In the genomic region with DNA sequence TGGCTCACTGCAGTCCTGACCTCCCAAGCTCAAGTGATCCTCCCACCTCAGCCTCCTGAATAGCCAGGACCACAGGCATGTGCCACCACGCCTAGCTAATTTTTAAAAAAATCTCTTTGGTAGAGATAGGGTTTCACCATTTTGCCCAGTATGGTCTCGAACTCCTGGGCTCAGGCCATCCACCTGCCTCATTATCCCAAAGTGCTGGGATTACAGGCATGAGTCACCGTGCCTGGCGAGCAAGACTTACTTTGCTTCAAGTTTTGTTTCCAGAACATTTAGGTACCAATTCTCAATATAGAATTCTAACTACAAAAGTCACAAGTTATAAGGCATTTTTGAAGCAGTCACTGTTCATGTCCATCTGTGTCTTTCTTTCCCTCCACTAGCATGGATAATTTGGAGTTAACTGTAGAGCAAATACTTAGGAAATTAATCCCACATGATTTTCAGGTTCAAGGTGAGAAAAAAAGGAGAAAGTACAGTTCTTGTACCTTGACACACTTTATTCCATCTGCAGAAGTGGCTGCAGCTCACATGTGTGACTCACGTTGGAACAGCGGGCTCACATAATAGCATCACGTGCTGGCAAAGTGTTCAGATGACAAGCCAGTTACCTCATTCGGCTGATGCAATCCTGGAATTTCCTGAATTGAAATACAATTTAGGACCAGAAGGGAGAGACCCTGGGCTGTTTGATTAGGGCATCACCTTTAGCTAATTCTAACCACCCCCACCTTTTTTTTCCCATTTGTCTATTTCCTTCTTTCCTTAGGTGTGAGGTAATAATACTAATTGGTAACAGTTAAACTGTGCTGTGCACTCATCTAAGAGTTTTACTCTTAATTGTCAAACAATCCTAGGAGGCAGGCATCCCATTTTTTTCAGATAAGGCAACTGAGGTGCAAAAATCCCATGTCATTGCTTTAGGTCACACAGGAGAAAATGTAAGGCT, we compare ENCODE assay signal across 1 cellular context.
TF ChIP-seq lines count a peak whose summit lies in the region.

No MANE protein-coding gene starts in this region.

TF ChIP-seq in K562, 482 proteins besides CTCF, POLR2A, EP300 and RAD21 (continued from another document):
- TF ChIP-seq, protein P1, sequence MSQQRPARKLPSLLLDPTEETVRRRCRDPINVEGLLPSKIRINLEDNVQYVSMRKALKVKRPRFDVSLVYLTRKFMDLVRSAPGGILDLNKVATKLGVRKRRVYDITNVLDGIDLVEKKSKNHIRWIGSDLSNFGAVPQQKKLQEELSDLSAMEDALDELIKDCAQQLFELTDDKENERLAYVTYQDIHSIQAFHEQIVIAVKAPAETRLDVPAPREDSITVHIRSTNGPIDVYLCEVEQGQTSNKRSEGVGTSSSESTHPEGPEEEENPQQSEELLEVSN (IDR thresholded peaks at IDR 0.05; ENCODE audit: borderline replicate concordance in 1 of 2, extremely low read depth in 1 of 2, insufficient read depth in 1 of 2, insufficient read length in 1 of 2, low read depth in 1 of 2, low read length in 1 of 2, poor library complexity in 1 of 2, severe bottlenecking in 1 of 2): peak in 1 of 2 experiments; percentile 59
- TF ChIP-seq RBM22 (IDR thresholded peaks at IDR 0.05; ENCODE audit: low read depth, low read length, poor library complexity, severe bottlenecking) (no peak), SIRT6 (IDR thresholded peaks at IDR 0.05; ENCODE audit: low read depth, low read length) (no peak), ZNF143 (CRISPR knock-in tag; IDR thresholded peaks at IDR 0.05) (no peak), TAL1 (IDR thresholded peaks at IDR 0.05) (no peak), NFIC (IDR thresholded peaks at IDR 0.05) (no peak), ZNF165 (CRISPR knock-in tag; IDR thresholded peaks at IDR 0.05; ENCODE audit: borderline replicate concordance) (no peak), ZNF699 (CRISPR knock-in tag; IDR thresholded peaks at IDR 0.05; ENCODE audit: insufficient replicate concordance) (no peak), DMBX1 (CRISPR knock-in tag; IDR thresholded peaks at IDR 0.05; ENCODE audit: borderline replicate concordance) (peak; percentile 87; the same call in 1 of the 2 replicates), RBM34 (IDR thresholded peaks at IDR 0.05; ENCODE audit: borderline replicate concordance, insufficient read depth, low read length) (no peak), FOSL1 (tag; conservative IDR thresholded peaks at IDR 0.05) (peak; percentile 96), MAFF (IDR thresholded peaks at IDR 0.05; ENCODE audit: low read length) (no peak), NBN (IDR thresholded peaks at IDR 0.05; ENCODE audit: low read depth) (peak; percentile 25; the same call in 1 of the 2 replicates), TAF15 (IDR thresholded peaks at IDR 0.05; ENCODE audit: low read depth, low read length) (no peak), ATF1 (CRISPR knock-in tag; IDR thresholded peaks at IDR 0.05) (no peak), ATF1 (tag; IDR thresholded peaks at IDR 0.05) (peak; percentile 78), SAFB (IDR thresholded peaks at IDR 0.05; ENCODE audit: borderline replicate concordance, low read depth, low read length) (no peak), FOXM1 (IDR thresholded peaks at IDR 0.05; ENCODE audit: low read depth) (no peak), FOXM1 (CRISPR knock-in tag; IDR thresholded peaks at IDR 0.05; ENCODE audit: low read depth) (no peak), SNIP1 (IDR thresholded peaks at IDR 0.05; ENCODE audit: low read depth) (no peak)
- TF ChIP-seq, protein P2, sequence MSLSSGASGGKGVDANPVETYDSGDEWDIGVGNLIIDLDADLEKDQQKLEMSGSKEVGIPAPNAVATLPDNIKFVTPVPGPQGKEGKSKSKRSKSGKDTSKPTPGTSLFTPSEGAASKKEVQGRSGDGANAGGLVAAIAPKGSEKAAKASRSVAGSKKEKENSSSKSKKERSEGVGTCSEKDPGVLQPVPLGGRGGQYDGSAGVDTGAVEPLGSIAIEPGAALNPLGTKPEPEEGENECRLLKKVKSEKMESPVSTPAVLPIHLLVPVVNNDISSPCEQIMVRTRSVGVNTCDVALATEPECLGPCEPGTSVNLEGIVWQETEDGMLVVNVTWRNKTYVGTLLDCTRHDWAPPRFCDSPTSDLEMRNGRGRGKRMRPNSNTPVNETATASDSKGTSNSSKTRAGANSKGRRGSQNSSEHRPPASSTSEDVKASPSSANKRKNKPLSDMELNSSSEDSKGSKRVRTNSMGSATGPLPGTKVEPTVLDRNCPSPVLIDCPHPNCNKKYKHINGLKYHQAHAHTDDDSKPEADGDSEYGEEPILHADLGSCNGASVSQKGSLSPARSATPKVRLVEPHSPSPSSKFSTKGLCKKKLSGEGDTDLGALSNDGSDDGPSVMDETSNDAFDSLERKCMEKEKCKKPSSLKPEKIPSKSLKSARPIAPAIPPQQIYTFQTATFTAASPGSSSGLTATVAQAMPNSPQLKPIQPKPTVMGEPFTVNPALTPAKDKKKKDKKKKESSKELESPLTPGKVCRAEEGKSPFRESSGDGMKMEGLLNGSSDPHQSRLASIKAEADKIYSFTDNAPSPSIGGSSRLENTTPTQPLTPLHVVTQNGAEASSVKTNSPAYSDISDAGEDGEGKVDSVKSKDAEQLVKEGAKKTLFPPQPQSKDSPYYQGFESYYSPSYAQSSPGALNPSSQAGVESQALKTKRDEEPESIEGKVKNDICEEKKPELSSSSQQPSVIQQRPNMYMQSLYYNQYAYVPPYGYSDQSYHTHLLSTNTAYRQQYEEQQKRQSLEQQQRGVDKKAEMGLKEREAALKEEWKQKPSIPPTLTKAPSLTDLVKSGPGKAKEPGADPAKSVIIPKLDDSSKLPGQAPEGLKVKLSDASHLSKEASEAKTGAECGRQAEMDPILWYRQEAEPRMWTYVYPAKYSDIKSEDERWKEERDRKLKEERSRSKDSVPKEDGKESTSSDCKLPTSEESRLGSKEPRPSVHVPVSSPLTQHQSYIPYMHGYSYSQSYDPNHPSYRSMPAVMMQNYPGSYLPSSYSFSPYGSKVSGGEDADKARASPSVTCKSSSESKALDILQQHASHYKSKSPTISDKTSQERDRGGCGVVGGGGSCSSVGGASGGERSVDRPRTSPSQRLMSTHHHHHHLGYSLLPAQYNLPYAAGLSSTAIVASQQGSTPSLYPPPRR (CRISPR knock-in tag; IDR thresholded peaks at IDR 0.05; ENCODE audit: borderline replicate concordance): no peak
- TF ChIP-seq, protein P3, sequence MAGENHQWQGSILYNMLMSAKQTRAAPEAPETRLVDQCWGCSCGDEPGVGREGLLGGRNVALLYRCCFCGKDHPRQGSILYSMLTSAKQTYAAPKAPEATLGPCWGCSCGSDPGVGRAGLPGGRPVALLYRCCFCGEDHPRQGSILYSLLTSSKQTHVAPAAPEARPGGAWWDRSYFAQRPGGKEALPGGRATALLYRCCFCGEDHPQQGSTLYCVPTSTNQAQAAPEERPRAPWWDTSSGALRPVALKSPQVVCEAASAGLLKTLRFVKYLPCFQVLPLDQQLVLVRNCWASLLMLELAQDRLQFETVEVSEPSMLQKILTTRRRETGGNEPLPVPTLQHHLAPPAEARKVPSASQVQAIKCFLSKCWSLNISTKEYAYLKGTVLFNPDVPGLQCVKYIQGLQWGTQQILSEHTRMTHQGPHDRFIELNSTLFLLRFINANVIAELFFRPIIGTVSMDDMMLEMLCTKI (IDR thresholded peaks at IDR 0.05; ENCODE audit: partially characterized antibody): no peak
